In the genomic region with DNA sequence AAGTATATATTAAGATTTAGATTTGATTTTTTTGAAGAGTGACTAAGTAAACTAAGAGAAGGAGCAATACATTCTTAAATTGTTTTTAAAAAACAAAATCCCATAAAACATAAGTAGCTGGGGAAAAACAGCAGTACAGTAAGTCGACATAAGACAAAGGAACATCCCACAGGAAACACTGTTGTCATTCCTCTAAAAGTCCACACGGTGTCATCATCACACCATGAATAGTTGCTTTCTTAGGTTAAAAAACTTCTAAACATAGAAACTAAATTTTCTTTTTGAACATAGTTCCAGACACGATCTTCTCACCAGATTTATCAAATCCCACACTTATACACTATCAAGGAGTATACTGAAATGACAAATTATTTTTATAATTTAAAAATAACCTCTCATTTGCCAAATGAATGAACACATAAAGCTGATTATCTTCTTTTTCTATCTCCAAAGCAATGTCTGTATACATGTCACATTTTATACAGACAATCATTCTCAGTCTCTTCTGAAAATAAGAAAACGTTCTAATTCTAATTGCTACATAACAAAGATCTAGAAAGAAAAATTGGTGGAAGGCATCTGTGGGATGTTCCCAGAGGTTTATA, we compare ENCODE assay signal across 8 cellular contexts. TPM values are rescaled to one million over a fixed set of nuclear protein-coding genes. Genes with fewer than 3 reads are reported as not detected.
A peak's percentile ranks its signal among the peaks of the same experiment; 100 is the strongest.
DNase-seq lines count a peak whose midpoint lies in the region; ATAC-seq, FAIRE-seq and TF ChIP-seq lines count a peak whose summit lies in the region.

No MANE protein-coding gene starts in this region.

- H3K27me3 Mint-ChIP-seq in naive thymus-derived CD8-positive, alpha-beta T cell, result no peaks in the 10 kb centered on the region

- in situ Hi-C loops in SK-MEL-5 (cut with HindIII; ENCODE audit: low pct_unique_long_range_greater_than_20kb, low sequenced_read_pairs), result no loop called here

- peak; percentile 98 for FAIRE-seq in A204.1 (lab: Jason Lieb, UNC)

- peaks cover 0 to 24% (median 22%) of the 10 kb centered on the region in 3 donors for H3K36me3 Mint-ChIP-seq in naive thymus-derived CD8-positive, alpha-beta T cell

- H3K27ac Mint-ChIP-seq in naive thymus-derived CD8-positive, alpha-beta T cell, result peak overlapping the region in 2 of 10 donors; percentile 29 to 65

- DNase-seq in NCI-H1105 treated with DMSO at 0.1 percent for 48 hours (lab: John Stamatoyannopoulos, UW) (peak; percentile 68), SK-MEL-5 (ENCODE audit: low read depth, low spot score) (peak; percentile 67), erythroblast (lab: John Stamatoyannopoulos, UW) (peak; percentile 69 to 79), NCI-H226 (no peak)
- DNase-seq in naive thymus-derived CD8-positive, alpha-beta T cell, result peak in 4 of 10 donors; percentile 19 to 59 (median 50)

- peak overlapping the region in 1 of 10 donors; percentile 13 for H3K4me3 Mint-ChIP-seq in naive thymus-derived CD8-positive, alpha-beta T cell

- peaks cover 0 to 5% (median 0%) of the 10 kb centered on the region in 9 donors for H3K9me3 Mint-ChIP-seq in naive thymus-derived CD8-positive, alpha-beta T cell

- TF ChIP-seq POLR2A in erythroblast (IDR thresholded peaks at IDR 0.05; ENCODE audit: low read length), result no peak

- ATAC-seq in HG02759 (IDR thresholded peaks at IDR 0.05; ENCODE audit: unreplicated experiment), result peak; percentile 81
- ATAC-seq in naive thymus-derived CD8-positive, alpha-beta T cell, result peak; percentile 42 to 45

- POLR2A ChIA-PET in naive thymus-derived CD8-positive, alpha-beta T cell (lab: Charles Lee), result no interaction called here

- peaks cover 0 to 20% (median 3%) of the 10 kb centered on the region in 4 donors for H3K4me1 Mint-ChIP-seq in naive thymus-derived CD8-positive, alpha-beta T cell

- no peak overlapping the region for H3K4me3 ChIP-seq in GM12875 (ENCODE audit: low read depth, low read length)

- peak; percentile 51; the same call in 1 of the 2 replicates for TF ChIP-seq CTCF in GM12875 (IDR thresholded peaks at IDR 0.05; ENCODE audit: borderline replicate concordance, insufficient read depth, low read depth, low read length)

RNA-seq across cellular contexts. Expression of gene ODF2L, which starts 15.8 kb away (rescaled TPM):
- 27.2 and 27.3 TPM in 2 replicates for total RNA-seq in SK-MEL-5 (2014; rRNA removed; shearing (Covaris generic))
- 11.7 and 23.1 TPM in 2 replicates for polyA plus RNA-seq in SK-MEL-5 (2015; cell fraction: cytosol; rRNA removed)
- polyA plus RNA-seq in SK-MEL-5 (2015; cell fraction: nucleus; rRNA removed), result 143 and 188 TPM in 2 replicates
- 10 to 100 TPM; 44.7 to 47.8 TPM for total RNA-seq in naive thymus-derived CD8-positive, alpha-beta T cell
- polyA plus RNA-seq in naive thymus-derived CD8-positive, alpha-beta T cell, result 10 to 100 TPM; 21.4 to 32.1 (median 25.4) TPM

RNA-seq across cellular contexts. Expression of gene CLCA2, which starts 43.6 kb away (rescaled TPM):
- total RNA-seq in SK-MEL-5 (2014; rRNA removed; shearing (Covaris generic)), result 0.08 TPM in 1 of 2 replicates, not detected in the other
- 0.06 TPM in 1 of 2 replicates, not detected in the other for polyA plus RNA-seq in SK-MEL-5 (2015; cell fraction: cytosol; rRNA removed)
- polyA plus RNA-seq in SK-MEL-5 (2015; cell fraction: nucleus; rRNA removed), result not detected in 2 replicates
- not detected for total RNA-seq in naive thymus-derived CD8-positive, alpha-beta T cell
- not detected for polyA plus RNA-seq in naive thymus-derived CD8-positive, alpha-beta T cell
